Comparison of ENCODE assay signal across 8 cellular contexts in the genomic region with DNA sequence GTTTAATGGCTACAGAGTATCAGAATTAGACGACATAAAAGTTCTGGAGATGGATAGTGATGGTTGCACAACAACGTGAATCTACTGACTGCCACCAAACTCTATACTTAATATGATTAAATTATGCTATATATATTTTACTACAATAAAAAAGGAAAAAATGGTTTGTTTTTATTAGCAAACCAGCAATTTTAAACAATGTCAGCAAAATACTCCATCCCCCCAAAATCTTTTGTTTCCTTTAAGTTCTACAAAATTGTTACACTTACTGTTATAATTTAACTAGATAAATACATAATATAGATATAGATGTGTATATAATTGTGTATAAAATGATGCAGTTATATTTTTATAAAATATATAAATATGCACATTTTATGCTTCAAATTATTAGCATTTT.
"Had no signal": no experiment of that assay in that cellular context is flagged by ENCODE, and none has a peak within 500 bp of the region (broad histone marks: within the 10 kb centered on the region; RNA-seq: fewer than 3 reads in every experiment).

No MANE protein-coding gene starts in this region.

- FAIRE-seq: G401.6, GM12878, GM12891, GM12892, GM18507, GM19239 had no signal

- DNase-seq: GDM1, GF-D8 had no signal

- H3K4me3 ChIP-seq: GM12878 had no signal

- ATAC-seq: GM12878 had no signal
